Comparison of ENCODE assay signal across 1 cellular context in the genomic region with DNA sequence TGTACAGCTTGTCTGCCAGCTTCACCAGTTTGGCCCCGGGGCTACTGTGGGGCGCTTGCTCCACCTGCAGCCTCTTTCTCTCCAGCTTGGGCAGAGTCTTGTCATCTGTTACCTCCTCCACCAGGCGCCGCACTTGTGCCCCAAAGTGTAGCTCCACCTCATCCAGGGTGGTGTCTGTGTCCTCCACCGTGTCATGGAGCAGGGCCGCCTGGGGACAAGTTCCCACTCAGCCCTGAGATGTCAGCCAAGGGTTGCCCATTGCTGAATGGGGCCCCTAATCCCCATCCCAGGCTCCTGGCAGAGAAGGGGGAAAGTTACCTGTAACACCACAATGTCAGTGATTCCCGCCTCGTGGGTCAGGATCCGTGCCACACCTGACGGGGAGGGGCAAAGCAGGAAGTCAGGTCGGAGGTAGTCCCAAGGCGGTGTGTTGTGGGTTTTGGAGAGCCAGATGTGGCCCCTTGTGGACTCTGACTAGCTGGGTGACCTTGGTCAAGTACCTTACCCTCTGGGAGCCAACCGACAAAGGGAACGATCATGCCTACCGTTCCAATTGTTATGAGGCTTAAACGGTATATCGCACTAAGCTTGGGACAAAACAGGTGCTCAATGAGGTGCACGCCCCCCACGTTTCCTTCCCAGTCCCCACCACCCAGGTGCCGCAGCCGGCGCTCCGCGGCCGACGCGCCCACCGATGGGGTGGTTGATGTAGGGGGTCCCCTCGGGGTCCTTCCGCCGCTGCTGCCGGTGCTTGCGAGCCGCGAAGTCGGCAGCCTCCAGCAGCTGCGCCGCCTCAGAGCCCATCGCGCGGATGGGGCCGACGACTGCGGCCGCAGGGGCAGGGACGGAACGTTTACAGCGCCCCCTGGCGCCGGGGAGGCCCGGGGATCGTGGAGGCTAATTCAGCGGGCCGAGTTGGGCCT.
TF ChIP-seq lines count a peak whose summit lies in the region.

Gene HDDC3 (minus strand): TSS at position 813 of the 923 bp plus-strand sequence. CDS start 9 bp downstream, at position 804.

TF ChIP-seq in HepG2, 621 proteins besides CTCF, POLR2A, EP300 and RAD21 (continues in another document):
- TF ChIP-seq HNRNPUL1 (IDR thresholded peaks at IDR 0.05; ENCODE audit: low read depth, low read length), result no peak
- TF ChIP-seq XBP1 (CRISPR knock-in tag; IDR thresholded peaks at IDR 0.05), result no peak
- no peak for TF ChIP-seq NFE2L1 (CRISPR knock-in tag; IDR thresholded peaks at IDR 0.05; ENCODE audit: borderline replicate concordance)
- TF ChIP-seq, protein P1, sequence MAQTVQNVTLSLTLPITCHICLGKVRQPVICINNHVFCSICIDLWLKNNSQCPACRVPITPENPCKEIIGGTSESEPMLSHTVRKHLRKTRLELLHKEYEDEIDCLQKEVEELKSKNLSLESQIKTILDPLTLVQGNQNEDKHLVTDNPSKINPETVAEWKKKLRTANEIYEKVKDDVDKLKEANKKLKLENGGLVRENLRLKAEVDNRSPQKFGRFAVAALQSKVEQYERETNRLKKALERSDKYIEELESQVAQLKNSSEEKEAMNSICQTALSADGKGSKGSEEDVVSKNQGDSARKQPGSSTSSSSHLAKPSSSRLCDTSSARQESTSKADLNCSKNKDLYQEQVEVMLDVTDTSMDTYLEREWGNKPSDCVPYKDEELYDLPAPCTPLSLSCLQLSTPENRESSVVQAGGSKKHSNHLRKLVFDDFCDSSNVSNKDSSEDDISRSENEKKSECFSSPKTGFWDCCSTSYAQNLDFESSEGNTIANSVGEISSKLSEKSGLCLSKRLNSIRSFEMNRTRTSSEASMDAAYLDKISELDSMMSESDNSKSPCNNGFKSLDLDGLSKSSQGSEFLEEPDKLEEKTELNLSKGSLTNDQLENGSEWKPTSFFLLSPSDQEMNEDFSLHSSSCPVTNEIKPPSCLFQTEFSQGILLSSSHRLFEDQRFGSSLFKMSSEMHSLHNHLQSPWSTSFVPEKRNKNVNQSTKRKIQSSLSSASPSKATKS (CRISPR knock-in tag; IDR thresholded peaks at IDR 0.05), result no peak
- TF ChIP-seq ATF5 (CRISPR knock-in tag; IDR thresholded peaks at IDR 0.05; ENCODE audit: low read depth), result no peak
- TF ChIP-seq ZNF562 (CRISPR knock-in tag; IDR thresholded peaks at IDR 0.05; ENCODE audit: borderline replicate concordance), result no peak
- no peak for TF ChIP-seq ZNF468 (CRISPR knock-in tag; IDR thresholded peaks at IDR 0.05)
- TF ChIP-seq ZNF768 (CRISPR knock-in tag; IDR thresholded peaks at IDR 0.05), result 0 out of 2 replicates have a peak, but pooled peaks have one; percentile 78
- peak; percentile 29; the same call in 1 of the 2 replicates for TF ChIP-seq SIN3A (IDR thresholded peaks at IDR 0.05; ENCODE audit: borderline replicate concordance, low read depth, low read length)
- no peak for TF ChIP-seq ZNF17 (CRISPR knock-in tag; IDR thresholded peaks at IDR 0.05)
- TF ChIP-seq HNRNPH1 (optimal IDR thresholded peaks at IDR 0.05; ENCODE audit: low read depth, low read length), result no peak
- TF ChIP-seq SNAI1 (CRISPR knock-in tag; IDR thresholded peaks at IDR 0.05; ENCODE audit: borderline replicate concordance), result peak; percentile 92; the same call in 1 of the 2 replicates
- TF ChIP-seq TFE3 (CRISPR knock-in tag; IDR thresholded peaks at IDR 0.05), result peak; percentile 22; the same call in 1 of the 2 replicates
- peak; percentile 77 for TF ChIP-seq ZNF430 (CRISPR knock-in tag; IDR thresholded peaks at IDR 0.05)
- TF ChIP-seq ZNF841 (CRISPR knock-in tag; IDR thresholded peaks at IDR 0.05; ENCODE audit: borderline replicate concordance), result no peak
- TF ChIP-seq ZBTB37 (CRISPR knock-in tag; IDR thresholded peaks at IDR 0.05), result no peak
- peak; percentile 45; the same call in 1 of the 2 replicates for TF ChIP-seq ZNF446 (CRISPR knock-in tag; IDR thresholded peaks at IDR 0.05)
- no peak for TF ChIP-seq NBN (conservative IDR thresholded peaks at IDR 0.05)
- no peak for TF ChIP-seq ZC3H4 (CRISPR knock-in tag; IDR thresholded peaks at IDR 0.05; ENCODE audit: borderline replicate concordance)
- TF ChIP-seq DNMT3B (CRISPR knock-in tag; conservative IDR thresholded peaks at IDR 0.05), result no peak
- TF ChIP-seq, protein P2, sequence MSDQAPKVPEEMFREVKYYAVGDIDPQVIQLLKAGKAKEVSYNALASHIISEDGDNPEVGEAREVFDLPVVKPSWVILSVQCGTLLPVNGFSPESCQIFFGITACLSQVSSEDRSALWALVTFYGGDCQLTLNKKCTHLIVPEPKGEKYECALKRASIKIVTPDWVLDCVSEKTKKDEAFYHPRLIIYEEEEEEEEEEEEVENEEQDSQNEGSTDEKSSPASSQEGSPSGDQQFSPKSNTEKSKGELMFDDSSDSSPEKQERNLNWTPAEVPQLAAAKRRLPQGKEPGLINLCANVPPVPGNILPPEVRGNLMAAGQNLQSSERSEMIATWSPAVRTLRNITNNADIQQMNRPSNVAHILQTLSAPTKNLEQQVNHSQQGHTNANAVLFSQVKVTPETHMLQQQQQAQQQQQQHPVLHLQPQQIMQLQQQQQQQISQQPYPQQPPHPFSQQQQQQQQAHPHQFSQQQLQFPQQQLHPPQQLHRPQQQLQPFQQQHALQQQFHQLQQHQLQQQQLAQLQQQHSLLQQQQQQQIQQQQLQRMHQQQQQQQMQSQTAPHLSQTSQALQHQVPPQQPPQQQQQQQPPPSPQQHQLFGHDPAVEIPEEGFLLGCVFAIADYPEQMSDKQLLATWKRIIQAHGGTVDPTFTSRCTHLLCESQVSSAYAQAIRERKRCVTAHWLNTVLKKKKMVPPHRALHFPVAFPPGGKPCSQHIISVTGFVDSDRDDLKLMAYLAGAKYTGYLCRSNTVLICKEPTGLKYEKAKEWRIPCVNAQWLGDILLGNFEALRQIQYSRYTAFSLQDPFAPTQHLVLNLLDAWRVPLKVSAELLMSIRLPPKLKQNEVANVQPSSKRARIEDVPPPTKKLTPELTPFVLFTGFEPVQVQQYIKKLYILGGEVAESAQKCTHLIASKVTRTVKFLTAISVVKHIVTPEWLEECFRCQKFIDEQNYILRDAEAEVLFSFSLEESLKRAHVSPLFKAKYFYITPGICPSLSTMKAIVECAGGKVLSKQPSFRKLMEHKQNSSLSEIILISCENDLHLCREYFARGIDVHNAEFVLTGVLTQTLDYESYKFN (CRISPR knock-in tag; conservative IDR thresholded peaks at IDR 0.05), result no peak; the same call in 1 of the 2 replicates
- no peak for TF ChIP-seq RBAK (CRISPR knock-in tag; IDR thresholded peaks at IDR 0.05)
- TF ChIP-seq, protein P3, sequence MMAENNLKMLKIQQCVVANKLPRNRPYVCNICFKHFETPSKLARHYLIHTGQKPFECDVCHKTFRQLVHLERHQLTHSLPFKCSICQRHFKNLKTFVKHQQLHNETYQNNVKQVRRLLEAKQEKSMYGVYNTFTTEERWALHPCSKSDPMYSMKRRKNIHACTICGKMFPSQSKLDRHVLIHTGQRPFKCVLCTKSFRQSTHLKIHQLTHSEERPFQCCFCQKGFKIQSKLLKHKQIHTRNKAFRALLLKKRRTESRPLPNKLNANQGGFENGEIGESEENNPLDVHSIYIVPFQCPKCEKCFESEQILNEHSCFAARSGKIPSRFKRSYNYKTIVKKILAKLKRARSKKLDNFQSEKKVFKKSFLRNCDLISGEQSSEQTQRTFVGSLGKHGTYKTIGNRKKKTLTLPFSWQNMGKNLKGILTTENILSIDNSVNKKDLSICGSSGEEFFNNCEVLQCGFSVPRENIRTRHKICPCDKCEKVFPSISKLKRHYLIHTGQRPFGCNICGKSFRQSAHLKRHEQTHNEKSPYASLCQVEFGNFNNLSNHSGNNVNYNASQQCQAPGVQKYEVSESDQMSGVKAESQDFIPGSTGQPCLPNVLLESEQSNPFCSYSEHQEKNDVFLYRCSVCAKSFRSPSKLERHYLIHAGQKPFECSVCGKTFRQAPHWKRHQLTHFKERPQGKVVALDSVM (CRISPR knock-in tag; IDR thresholded peaks at IDR 0.05), result peak; percentile 15; the same call in 1 of the 2 replicates
- TF ChIP-seq, protein P4, sequence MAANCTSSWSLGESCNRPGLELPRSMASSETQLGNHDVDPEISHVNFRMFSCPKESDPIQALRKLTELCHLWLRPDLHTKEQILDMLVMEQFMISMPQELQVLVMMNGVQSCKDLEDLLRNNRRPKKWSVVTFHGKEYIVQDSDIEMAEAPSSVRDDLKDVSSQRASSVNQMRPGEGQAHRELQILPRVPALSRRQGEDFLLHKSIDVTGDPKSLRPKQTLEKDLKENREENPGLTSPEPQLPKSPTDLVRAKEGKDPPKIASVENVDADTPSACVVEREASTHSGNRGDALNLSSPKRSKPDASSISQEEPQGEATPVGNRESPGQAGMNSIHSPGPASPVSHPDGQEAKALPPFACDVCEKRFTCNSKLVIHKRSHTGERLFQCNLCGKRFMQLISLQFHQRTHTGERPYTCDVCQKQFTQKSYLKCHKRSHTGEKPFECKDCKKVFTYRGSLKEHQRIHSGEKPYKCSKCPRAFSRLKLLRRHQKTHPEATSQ (CRISPR knock-in tag; IDR thresholded peaks at IDR 0.05; ENCODE audit: borderline replicate concordance), result no peak
- no peak for TF ChIP-seq ZNF484 (CRISPR knock-in tag; IDR thresholded peaks at IDR 0.05; ENCODE audit: borderline replicate concordance, low read depth)
- peak; percentile 76; the same call in 1 of the 2 replicates for TF ChIP-seq ZSCAN20 (CRISPR knock-in tag; IDR thresholded peaks at IDR 0.05; ENCODE audit: borderline replicate concordance)
- TF ChIP-seq DPF2 (CRISPR knock-in tag; IDR thresholded peaks at IDR 0.05; ENCODE audit: borderline replicate concordance, low read depth), result no peak
- TF ChIP-seq ARNT (IDR thresholded peaks at IDR 0.05), result no peak
- 0 out of 2 replicates have a peak, but pooled peaks have one; percentile 36 for TF ChIP-seq ZNF329 (CRISPR knock-in tag; IDR thresholded peaks at IDR 0.05; ENCODE audit: low read depth)
- TF ChIP-seq HINFP (CRISPR knock-in tag; IDR thresholded peaks at IDR 0.05; ENCODE audit: low read depth), result no peak; the same call in 1 of the 2 replicates
- TF ChIP-seq STAT5B (CRISPR knock-in tag; IDR thresholded peaks at IDR 0.05), result no peak
- TF ChIP-seq HBP1 (CRISPR knock-in tag; IDR thresholded peaks at IDR 0.05; ENCODE audit: low read depth), result peak; percentile 93
- TF ChIP-seq TRIM24 (CRISPR knock-in tag; IDR thresholded peaks at IDR 0.05), result no peak
- TF ChIP-seq NFATC3 (CRISPR knock-in tag; IDR thresholded peaks at IDR 0.05), result no peak
- TF ChIP-seq PHF8 (CRISPR knock-in tag; IDR thresholded peaks at IDR 0.05), result peak; percentile 91
- peak; percentile 64; the same call in 1 of the 2 replicates for TF ChIP-seq ZNF264 (CRISPR knock-in tag; IDR thresholded peaks at IDR 0.05)
- TF ChIP-seq, protein P5, sequence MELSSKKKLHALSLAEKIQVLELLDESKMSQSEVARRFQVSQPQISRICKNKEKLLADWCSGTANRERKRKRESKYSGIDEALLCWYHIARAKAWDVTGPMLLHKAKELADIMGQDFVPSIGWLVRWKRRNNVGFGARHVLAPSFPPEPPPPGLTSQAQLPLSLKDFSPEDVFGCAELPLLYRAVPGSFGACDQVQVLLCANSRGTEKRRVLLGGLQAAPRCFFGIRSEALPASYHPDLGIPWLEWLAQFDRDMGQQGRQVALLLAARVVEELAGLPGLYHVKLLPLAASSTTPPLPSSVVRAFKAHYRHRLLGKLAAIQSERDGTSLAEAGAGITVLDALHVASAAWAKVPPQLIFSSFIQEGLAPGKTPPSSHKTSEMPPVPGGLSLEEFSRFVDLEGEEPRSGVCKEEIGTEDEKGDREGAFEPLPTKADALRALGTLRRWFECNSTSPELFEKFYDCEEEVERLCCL (CRISPR knock-in tag; IDR thresholded peaks at IDR 0.05; ENCODE audit: borderline replicate concordance), result no peak; the same call in 1 of the 2 replicates
- TF ChIP-seq MEIS2 (CRISPR knock-in tag; IDR thresholded peaks at IDR 0.05), result peak; percentile 49; the same call in 1 of the 2 replicates
- no peak for TF ChIP-seq ATF1 (CRISPR knock-in tag; IDR thresholded peaks at IDR 0.05)
- TF ChIP-seq NPAS2 (CRISPR knock-in tag; IDR thresholded peaks at IDR 0.05; ENCODE audit: borderline replicate concordance), result no peak
